27 cellular contexts compared by ENCODE assay signal in genomic region chr10:131020775-131021174, GRCh38.
"Had no signal": no experiment of that assay in that cellular context is flagged by ENCODE, and none has a peak within 500 bp of the region (broad histone marks: within the 10 kb centered on the region; RNA-seq: fewer than 3 reads in every experiment).

No MANE protein-coding gene starts in this region.

- H2AFZ ChIP-seq: neural progenitor cell, parathyroid adenoma had no signal

- H3K36me3 ChIP-seq: left lung, lower lobe of right lung, neural progenitor cell, neutrophil, right lobe of liver, suprapubic skin, thoracic aorta, tibial artery, uterus had no signal

- FAIRE-seq: islet of Langerhans, kidney had no signal

- H3K27ac ChIP-seq: left lung, lower lobe of right lung, neural progenitor cell, neutrophil, parathyroid adenoma, psoas muscle, right lobe of liver, skin epidermis, suprapubic skin, thoracic aorta, tibial artery, uterus had no signal

- H3K4me1 ChIP-seq: left lung, lower lobe of right lung, neural progenitor cell, parathyroid adenoma, psoas muscle, right lobe of liver, suprapubic skin, tibial artery, uterus had no signal

- DNase-seq: hypothalamus; immature natural killer cell; kidney; left colon; lower lobe of right lung; mammary epithelial cell; mesenchymal stem cell; naive B cell; natural killer cell; nephron progenitor cell; occipital lobe; psoas muscle; stimulated activated CD4-positive, alpha-beta T cell treated with anti-CD3 and anti-CD28 coated beads, Interleukin-4, amount 100 ng/mL, for 24 hours; stimulated activated naive CD4-positive, alpha-beta T cell; trophoblast cell; uterus had no signal

- H3K4me2 ChIP-seq: neural progenitor cell had no signal

- ATAC-seq: left colon; left lung; lower lobe of right lung; natural killer cell; psoas muscle; right lobe of liver; stimulated activated effector memory CD8-positive, alpha-beta T cell treated with anti-CD3 and anti-CD28 coated beads, Interleukin-12 subunit alpha, Interleukin-12 subunit beta, amount 100 ng/mL, for 72 hours had no signal

- H3K79me2 ChIP-seq: parathyroid adenoma had no signal

- H3K4me3 ChIP-seq: left lung, lower lobe of right lung, neural progenitor cell, psoas muscle, right lobe of liver, skin epidermis, suprapubic skin, thoracic aorta, tibial artery, uterus had no signal

- H3K9ac ChIP-seq: neural progenitor cell, parathyroid adenoma had no signal

- H3K9me3 ChIP-seq: left lung, lower lobe of right lung, neutrophil, psoas muscle, right lobe of liver, suprapubic skin, thoracic aorta, tibial artery, uterus had no signal

- H3K27me3 ChIP-seq: neural progenitor cell, neutrophil, right lobe of liver, uterus had no signal
